Comparison of ENCODE assay signal across 1 cellular context in genomic region chr9:120715331-120715924, GRCh38.
TF ChIP-seq lines count a peak whose summit lies in the region.

No MANE protein-coding gene starts in this region.

TF ChIP-seq in HepG2, 621 proteins besides CTCF, POLR2A, EP300 and RAD21 (continued from another document):
- TF ChIP-seq BCL3 (CRISPR knock-in tag; IDR thresholded peaks at IDR 0.05) (peak; percentile 51; the same call in 1 of the 2 replicates), ZNF878 (CRISPR knock-in tag; IDR thresholded peaks at IDR 0.05) (no peak), MYPOP (CRISPR knock-in tag; IDR thresholded peaks at IDR 0.05) (peak; percentile 61; the same call in 1 of the 2 replicates), ZNF589 (CRISPR knock-in tag; conservative IDR thresholded peaks at IDR 0.05) (no peak), THRA (CRISPR knock-in tag; IDR thresholded peaks at IDR 0.05; ENCODE audit: borderline replicate concordance) (peak; percentile 83; the same call in 1 of the 2 replicates), ZNF44 (CRISPR knock-in tag; IDR thresholded peaks at IDR 0.05) (0 out of 2 replicates have a peak, but pooled peaks have one; percentile 42)
